In the genomic region with DNA sequence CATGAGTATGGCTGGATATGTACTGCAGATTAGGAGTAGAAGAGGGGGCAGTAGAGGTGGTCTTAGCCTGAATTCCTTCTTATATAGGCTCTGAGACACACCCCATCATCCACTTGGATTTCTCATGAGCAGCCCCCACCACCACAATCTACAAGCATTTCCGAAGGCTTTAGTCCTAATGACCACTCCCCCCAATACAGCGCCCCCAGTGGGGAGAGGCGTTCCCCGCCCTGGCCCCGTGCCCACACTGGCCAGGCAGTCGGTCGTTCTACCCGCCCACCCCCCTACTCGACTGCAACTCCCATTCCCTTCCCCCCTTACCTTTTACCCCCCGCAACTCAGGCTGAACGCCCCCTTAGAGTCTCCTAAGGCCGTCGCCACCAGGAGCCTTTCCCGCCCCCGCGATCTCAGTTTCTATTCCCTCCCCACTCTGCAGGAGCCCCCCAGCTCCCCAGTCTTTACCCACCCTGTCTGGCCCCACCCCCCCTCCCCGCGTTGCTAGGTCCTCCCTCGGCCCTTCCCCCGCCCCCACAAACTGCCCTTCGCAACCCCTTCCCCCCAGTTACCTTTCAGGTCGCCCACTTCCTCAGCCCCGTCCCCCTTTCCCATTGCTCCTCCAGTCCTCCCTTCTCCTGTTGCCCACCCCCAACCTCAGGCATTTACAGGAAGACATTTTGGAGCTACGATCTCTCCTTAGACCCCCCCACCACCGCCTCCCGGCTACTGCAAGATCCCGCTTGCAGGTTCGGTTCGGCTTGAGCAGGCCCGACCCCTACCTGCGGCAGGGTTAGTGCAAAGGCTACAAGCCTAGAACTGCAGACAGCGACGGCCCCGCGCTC, we compare ENCODE assay signal across 8 cellular contexts. TPM values are rescaled to one million over a fixed set of nuclear protein-coding genes. Genes with fewer than 3 reads are reported as not detected.
A peak's percentile ranks its signal among the peaks of the same experiment; 100 is the strongest.
DNase-seq lines count a peak whose midpoint lies in the region; ATAC-seq and TF ChIP-seq lines count a peak whose summit lies in the region.

No MANE protein-coding gene starts in this region.

- 1 to 42% (median 9%) methylated on average over 18 to 35 of the region's 35 CpGs for WGBS in spleen, 5 donors

- peak overlapping the region; percentile 86 for H3K4me2 ChIP-seq in BLaER1

- H3K9me3 ChIP-seq in BLaER1, result no peaks in the 10 kb centered on the region
- H3K9me3 ChIP-seq in HAP-1, result no peaks in the 10 kb centered on the region
- no peaks in the 10 kb centered on the region for H3K9me3 ChIP-seq in SJSA1 (replicated peaks)
- H3K9me3 ChIP-seq in iPS-18a (ENCODE audit: control insufficient read depth, low read depth, low read length), result peaks cover 20% of the 10 kb centered on the region
- H3K9me3 ChIP-seq in spleen, result no peaks in the 10 kb centered on the region

- H3K36me3 ChIP-seq in BLaER1 (peaks cover 25% of the 10 kb centered on the region), HAP-1 (replicated peaks) (peaks cover 31% of the 10 kb centered on the region), SJSA1 (no peaks in the 10 kb centered on the region), iPS-18a (ENCODE audit: control insufficient read depth, low read depth, low read length) (peaks cover 21% of the 10 kb centered on the region), spleen (peaks cover 0 to 25% (median 10%) of the 10 kb centered on the region in 6 donors)

- intact Hi-C loops in spleen (cut with DNase I; ENCODE audit: low total_unique reads), result no loop called here

- H3K27ac ChIP-seq in BLaER1 (peak overlapping the region; percentile 82), SJSA1 (no peak overlapping the region), iPS-18a (ENCODE audit: low read length) (no peak overlapping the region), spleen (peak overlapping the region; percentile 6 to 90 (median 86))

- H3K4me1 ChIP-seq in BLaER1, result peaks cover 30% of the 10 kb centered on the region
- H3K4me1 ChIP-seq in HAP-1, result peaks cover 18% of the 10 kb centered on the region
- peaks cover 24% of the 10 kb centered on the region for H3K4me1 ChIP-seq in SJSA1 (replicated peaks)
- H3K4me1 ChIP-seq in iPS-18a (ENCODE audit: control insufficient read depth, low read depth, low read length), result peaks cover 14% of the 10 kb centered on the region
- peaks cover 0 to 26% (median 15%) of the 10 kb centered on the region in 6 donors for H3K4me1 ChIP-seq in spleen

- H3K4me3 ChIP-seq in BLaER1, result peak overlapping the region; percentile 73
- peak overlapping the region; percentile 99 for H3K4me3 ChIP-seq in HAP-1
- H3K4me3 ChIP-seq in SJSA1, result peak overlapping the region; percentile 74
- H3K4me3 ChIP-seq in astrocyte of the spinal cord (ENCODE audit: low read depth, low read length), result peak overlapping the region; percentile 84
- peak overlapping the region; percentile 71 for H3K4me3 ChIP-seq in iPS-18a (ENCODE audit: low read length)
- peak overlapping the region; percentile 52 to 86 (median 60) for H3K4me3 ChIP-seq in spleen

- ATAC-seq in HG02938 (IDR thresholded peaks at IDR 0.05; ENCODE audit: unreplicated experiment), result no peak

- no peak for TF ChIP-seq POLR2A in spleen (IDR thresholded peaks at IDR 0.05)

- DNase-seq in HAP-1 (ENCODE audit: low spot score in 2 of 2) (peak; percentile 70 to 86), SJSA1 (ENCODE audit: low read depth in 1 of 2, low spot score in 2 of 2) (peak; percentile 1 to 50), astrocyte of the spinal cord (ENCODE audit: low read depth, low spot score) (peak; percentile 25), spleen (peak; percentile 81), HPDE6-E6E7 (ENCODE audit: extremely low spot score) (no peak)

- peak overlapping the region; percentile 82 for H3K9ac ChIP-seq in BLaER1
- peak overlapping the region; percentile 74 for H3K9ac ChIP-seq in iPS-18a (ENCODE audit: low read length)

- in situ Hi-C loops in HAP-1 (cut with MboI; ENCODE audit: low sequenced_read_pairs), result no loop called here
- in situ Hi-C loops in astrocyte of the spinal cord (cut with HindIII; ENCODE audit: low sequenced_read_pairs), result no loop called here

- H4K20me1 ChIP-seq in BLaER1, result peaks cover 34% of the 10 kb centered on the region; the same call in 1 of the 2 replicates

- H3K27me3 ChIP-seq in BLaER1 (peaks cover 57% of the 10 kb centered on the region), HAP-1 (ENCODE audit: low read depth) (no peaks in the 10 kb centered on the region), SJSA1 (replicated peaks) (no peaks in the 10 kb centered on the region), iPS-18a (ENCODE audit: control insufficient read depth, insufficient read depth, low read length) (no peaks in the 10 kb centered on the region), spleen (replicated peaks in 1 of 7) (peaks cover 0 to 7% (median 0%) of the 10 kb centered on the region in 7 donors)

- TF ChIP-seq CTCF in astrocyte of the spinal cord (IDR thresholded peaks at IDR 0.05; ENCODE audit: low read depth, low read length) (peak; percentile 53), spleen (IDR thresholded peaks at IDR 0.05 in 8 of 11, conservative IDR thresholded peaks at IDR 0.05 in 3 of 11) (peak in 6 of 11 experiments; percentile 15 to 65 (median 48))

RNA-seq across cellular contexts. Expression of a gene that starts 0.5 kb away (rescaled TPM):
- 12.2 and 14.6 TPM in 2 replicates for total RNA-seq in SJSA1 (2014; rRNA removed; shearing (Covaris generic))
- total RNA-seq in spleen, result 10 to 100 TPM; 22.2 to 34.5 (median 23.3) TPM
- polyA plus RNA-seq in spleen, result 10 to 100 TPM in 1 of 3 donors, 1 to 10 TPM in 2; 6.3 to 13.1 (median 8.7) TPM

RNA-seq across cellular contexts. Expression of a gene that starts 30.0 kb away (rescaled TPM):
- total RNA-seq in SJSA1 (2014; rRNA removed; shearing (Covaris generic)), result 366 and 510 TPM in 2 replicates
- 100 to 1,000 TPM; 218 to 249 (median 234) TPM for total RNA-seq in spleen
- 100 to 1,000 TPM; 101 to 128 (median 112) TPM for polyA plus RNA-seq in spleen

RNA-seq across cellular contexts. Expression of a gene that starts 30.4 kb away (rescaled TPM):
- not detected in 2 replicates for total RNA-seq in SJSA1 (2014; rRNA removed; shearing (Covaris generic))
- not detected for total RNA-seq in spleen
- polyA plus RNA-seq in spleen, result not detected

RNA-seq across cellular contexts. Expression of a gene that starts 48.1 kb away (rescaled TPM):
- 0.74 TPM in 1 of 2 replicates, not detected in the other for total RNA-seq in SJSA1 (2014; rRNA removed; shearing (Covaris generic))
- total RNA-seq in spleen, result 1 to 10 TPM; 1.5 to 8.3 (median 3.1) TPM
- 1 to 10 TPM; 1.4 to 1.8 (median 1.7) TPM for polyA plus RNA-seq in spleen

Comparison
In these comparisons a context has a peak if more than half of its experiments do, and no peak if none do; other contexts are left out.
1. H3K27ac ChIP-seq: peak in BLaER1 (single experiment) and spleen (8 of 8); none in SJSA1 (single experiment) and iPS-18a (single experiment).
2. Peak in every context shown above with its lines, with median percentiles within 50 percentile points of each other: H3K4me3 ChIP-seq.